In the genomic region with DNA sequence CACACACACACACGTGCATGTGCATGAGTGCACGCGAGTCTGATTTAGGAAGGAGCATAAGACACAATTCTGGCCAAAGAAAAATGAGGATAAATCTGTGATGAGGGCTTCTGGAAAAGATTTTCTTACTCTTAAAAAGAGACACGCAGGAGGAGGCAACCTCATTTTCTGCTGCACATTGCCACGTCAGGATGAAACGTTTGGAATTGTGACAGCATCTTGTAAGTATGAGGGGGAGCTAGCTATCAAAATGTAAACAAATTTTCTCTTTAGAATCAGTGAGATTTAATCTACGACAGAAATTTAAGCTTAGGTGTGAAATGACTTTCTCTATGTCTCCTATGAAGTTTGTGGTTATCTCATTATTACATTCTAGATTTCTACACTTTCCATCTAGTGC, we compare ENCODE assay signal across 2 cellular contexts.
TF ChIP-seq lines count a peak whose summit lies in the region.

No MANE protein-coding gene starts in this region.

TF ChIP-seq in IMR-90, 13 proteins besides CTCF, POLR2A, EP300 and RAD21:
- TF ChIP-seq MAZ (IDR thresholded peaks at IDR 0.05; ENCODE audit: borderline replicate concordance, low read depth, low read length), result no peak
- no peak for TF ChIP-seq CHD1 (IDR thresholded peaks at IDR 0.05; ENCODE audit: low read depth, low read length)
- no peak for TF ChIP-seq CEBPB (IDR thresholded peaks at IDR 0.05; ENCODE audit: low read depth, low read length)
- TF ChIP-seq USF2 (IDR thresholded peaks at IDR 0.05; ENCODE audit: low read depth, low read length), result no peak
- TF ChIP-seq RFX5 (IDR thresholded peaks at IDR 0.05; ENCODE audit: low read depth, low read length), result no peak
- TF ChIP-seq ELK1 (IDR thresholded peaks at IDR 0.05; ENCODE audit: borderline replicate concordance, low read depth, low read length), result no peak
- TF ChIP-seq BHLHE40 (IDR thresholded peaks at IDR 0.05; ENCODE audit: low read depth, low read length), result no peak
- no peak for TF ChIP-seq MAFK (IDR thresholded peaks at IDR 0.05; ENCODE audit: low read depth, low read length)
- TF ChIP-seq FOS (IDR thresholded peaks at IDR 0.05; ENCODE audit: low read depth, low read length), result no peak
- TF ChIP-seq RCOR1 (IDR thresholded peaks at IDR 0.05; ENCODE audit: insufficient replicate concordance, low read length), result no peak
- no peak for TF ChIP-seq MXI1 (IDR thresholded peaks at IDR 0.05; ENCODE audit: borderline replicate concordance, low read depth, low read length)
- no peak for TF ChIP-seq NFE2L2 (IDR thresholded peaks at IDR 0.05; ENCODE audit: low read depth, low read length)
- no peak for TF ChIP-seq SMC3 (IDR thresholded peaks at IDR 0.05; ENCODE audit: low read depth, low read length)

TF ChIP-seq in H1, 55 proteins besides CTCF, POLR2A, EP300 and RAD21:
- TF ChIP-seq KDM1A (IDR thresholded peaks at IDR 0.05; ENCODE audit: borderline replicate concordance, low read length) (no peak), BCL11A (IDR thresholded peaks at IDR 0.05; ENCODE audit: low read depth in 2 of 2, low read length in 2 of 2) (no peak), CBX8 (IDR thresholded peaks at IDR 0.05; ENCODE audit: borderline replicate concordance, low read depth, low read length) (no peak), TEAD4 (IDR thresholded peaks at IDR 0.05; ENCODE audit: low read depth, low read length) (no peak), USF2 (IDR thresholded peaks at IDR 0.05; ENCODE audit: low read length) (no peak), ASH2L (IDR thresholded peaks at IDR 0.05; ENCODE audit: low read length) (no peak), NRF1 (IDR thresholded peaks at IDR 0.05; ENCODE audit: low read depth, low read length) (no peak), JUND (IDR thresholded peaks at IDR 0.05; ENCODE audit: low read length) (no peak), PHF8 (conservative IDR thresholded peaks at IDR 0.05; ENCODE audit: low read depth, low read length) (no peak), HDAC2 (IDR thresholded peaks at IDR 0.05; ENCODE audit: borderline replicate concordance in 1 of 2, low read depth in 2 of 2, low read length in 2 of 2) (no peak), TAF7 (optimal IDR thresholded peaks at IDR 0.05; ENCODE audit: borderline replicate concordance, low read depth, low read length) (no peak), RNF2 (IDR thresholded peaks at IDR 0.05; ENCODE audit: borderline replicate concordance, low read depth, low read length, missing control alignments, poor library complexity, severe bottlenecking) (no peak), FOSL1 (IDR thresholded peaks at IDR 0.05; ENCODE audit: insufficient read depth, low read depth, low read length) (no peak), JUN (IDR thresholded peaks at IDR 0.05; ENCODE audit: low read depth, low read length) (no peak), SAP30 (IDR thresholded peaks at IDR 0.05; ENCODE audit: insufficient read depth, insufficient replicate concordance, low read length) (no peak), CREB1 (IDR thresholded peaks at IDR 0.05) (no peak), E2F6 (IDR thresholded peaks at IDR 0.05) (no peak)
